In genomic region chr6:169751242-169752073, GRCh38 we compare ENCODE assay signal across 1 cellular context.
TF ChIP-seq lines count a peak whose summit lies in the region.

DYNLT2 (minus strand) TSS chr6:169751572; CDS start chr6:169751458, 114 bp downstream.
ERMARD (plus strand) TSS chr6:169751622; CDS start chr6:169751658, 36 bp downstream.

TF ChIP-seq in K562, 482 proteins besides CTCF, POLR2A, EP300 and RAD21 (continued from another document and continues in another):
- TF ChIP-seq KLF13 (tag; IDR thresholded peaks at IDR 0.05; ENCODE audit: borderline replicate concordance, low read depth) (0 out of 2 replicates have a peak, but pooled peaks have one; percentile 40), HLTF (IDR thresholded peaks at IDR 0.05) (peak; percentile 57; the same call in 1 of the 2 replicates), HMBOX1 (IDR thresholded peaks at IDR 0.05) (0 out of 2 replicates have a peak, but pooled peaks have one; percentile 9), GABPB1 (CRISPR knock-in tag; IDR thresholded peaks at IDR 0.05) (peak; percentile 98), ZNF395 (CRISPR knock-in tag; IDR thresholded peaks at IDR 0.05) (peak; percentile 31; the same call in 1 of the 2 replicates), CBX5 (IDR thresholded peaks at IDR 0.05; ENCODE audit: borderline replicate concordance, low read depth) (peak; percentile 37; the same call in 1 of the 2 replicates), ZKSCAN1 (IDR thresholded peaks at IDR 0.05; ENCODE audit: low read depth, low read length) (peak; percentile 82), ZFP36 (IDR thresholded peaks at IDR 0.05; ENCODE audit: low read depth, low read length, partially characterized antibody) (peak; percentile 14), NELFE (IDR thresholded peaks at IDR 0.05; ENCODE audit: insufficient read depth, insufficient read length) (peak; percentile 11), HMG20A (CRISPR knock-in tag; conservative IDR thresholded peaks at IDR 0.05) (no peak), KLF1 (tag; IDR thresholded peaks at IDR 0.05) (peak; percentile 98), ZBTB34 (CRISPR knock-in tag; IDR thresholded peaks at IDR 0.05) (no peak), ZBTB2 (IDR thresholded peaks at IDR 0.05) (no peak; the same call in 1 of the 2 replicates), L3MBTL2 (IDR thresholded peaks at IDR 0.05) (peak; percentile 97), ELF4 (CRISPR knock-in tag; IDR thresholded peaks at IDR 0.05) (peak; percentile 87), ZNF609 (CRISPR knock-in tag; IDR thresholded peaks at IDR 0.05; ENCODE audit: borderline replicate concordance) (peak; percentile 47; the same call in 1 of the 2 replicates), ZBTB5 (IDR thresholded peaks at IDR 0.05) (no peak), MYBL2 (IDR thresholded peaks at IDR 0.05; ENCODE audit: low read depth) (no peak), MYBL2 (CRISPR knock-in tag; IDR thresholded peaks at IDR 0.05; ENCODE audit: borderline replicate concordance) (no peak), DLX4 (CRISPR knock-in tag; IDR thresholded peaks at IDR 0.05) (no peak), KDM5B (IDR thresholded peaks at IDR 0.05; ENCODE audit: insufficient replicate concordance, low read depth, low read length) (peak; percentile 83), RERE (CRISPR knock-in tag; IDR thresholded peaks at IDR 0.05; ENCODE audit: borderline replicate concordance) (peak; percentile 27; the same call in 1 of the 2 replicates), RFX7 (CRISPR knock-in tag; IDR thresholded peaks at IDR 0.05) (no peak), ZNF830 (CRISPR knock-in tag; IDR thresholded peaks at IDR 0.05) (peak; percentile 95), TCF7L2 (IDR thresholded peaks at IDR 0.05; ENCODE audit: low read depth, low read length) (no peak), MNT (conservative IDR thresholded peaks at IDR 0.05) (peak; percentile 76 to 94; a peak in 3 of 4 replicates)
